1 cellular context compared by ENCODE assay signal in the genomic region with DNA sequence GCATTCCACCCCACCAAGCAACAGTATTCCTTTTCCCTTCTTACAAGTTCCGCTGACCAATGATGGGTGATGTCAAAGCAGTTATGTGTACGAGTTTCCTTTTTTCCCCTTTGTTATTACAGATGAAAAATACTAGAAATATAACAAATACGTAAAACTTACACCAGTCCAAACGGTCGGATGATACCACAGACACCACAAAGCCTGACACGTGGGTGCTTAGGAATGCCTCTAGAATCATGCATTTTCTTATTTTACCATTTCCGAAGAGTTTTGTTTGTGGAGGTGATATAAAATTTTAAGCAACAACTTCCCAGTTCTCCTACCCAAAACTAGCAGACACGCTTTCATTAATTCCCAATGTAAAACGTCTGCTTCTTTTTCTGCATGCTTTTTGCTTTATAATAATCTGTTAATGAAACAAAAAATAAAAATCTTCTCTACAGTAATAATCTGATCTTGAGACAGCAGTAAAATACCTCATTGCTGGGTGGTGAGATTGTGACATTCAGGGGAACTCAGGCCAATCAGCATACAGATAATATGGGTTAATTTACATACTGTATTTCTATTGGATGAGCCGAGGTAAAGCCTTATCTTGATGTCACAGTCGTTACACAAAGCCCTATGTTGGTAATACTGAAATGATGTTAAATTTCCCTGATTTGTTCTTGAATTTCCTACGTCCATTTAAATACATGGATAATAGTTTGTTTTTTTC.
TF ChIP-seq lines count a peak whose summit lies in the region.

No MANE protein-coding gene starts in this region.

TF ChIP-seq in WTC11, 78 proteins besides CTCF, POLR2A, EP300 and RAD21 (continued from another document):
- TF ChIP-seq, protein P1, sequence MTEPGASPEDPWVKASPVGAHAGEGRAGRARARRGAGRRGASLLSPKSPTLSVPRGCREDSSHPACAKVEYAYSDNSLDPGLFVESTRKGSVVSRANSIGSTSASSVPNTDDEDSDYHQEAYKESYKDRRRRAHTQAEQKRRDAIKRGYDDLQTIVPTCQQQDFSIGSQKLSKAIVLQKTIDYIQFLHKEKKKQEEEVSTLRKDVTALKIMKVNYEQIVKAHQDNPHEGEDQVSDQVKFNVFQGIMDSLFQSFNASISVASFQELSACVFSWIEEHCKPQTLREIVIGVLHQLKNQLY (CRISPR knock-in tag; IDR thresholded peaks at IDR 0.05): no peak
- TF ChIP-seq CREM (CRISPR knock-in tag; IDR thresholded peaks at IDR 0.05) (no peak), GABPB1 (CRISPR knock-in tag; IDR thresholded peaks at IDR 0.05) (no peak), JUN (CRISPR knock-in tag; IDR thresholded peaks at IDR 0.05) (no peak), NFYB (CRISPR knock-in tag; conservative IDR thresholded peaks at IDR 0.05; ENCODE audit: low read depth) (no peak)
- TF ChIP-seq, protein P2, sequence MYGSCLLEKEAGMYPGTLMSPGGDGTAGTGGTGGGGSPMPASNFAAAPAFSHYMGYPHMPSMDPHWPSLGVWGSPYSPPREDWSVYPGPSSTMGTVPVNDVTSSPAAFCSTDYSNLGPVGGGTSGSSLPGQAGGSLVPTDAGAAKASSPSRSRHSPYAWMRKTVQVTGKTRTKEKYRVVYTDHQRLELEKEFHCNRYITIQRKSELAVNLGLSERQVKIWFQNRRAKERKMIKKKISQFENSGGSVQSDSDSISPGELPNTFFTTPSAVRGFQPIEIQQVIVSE (CRISPR knock-in tag; IDR thresholded peaks at IDR 0.05; ENCODE audit: borderline replicate concordance): no peak
TF ChIP-seq in WTC11: peak in this region for 0.
